Comparison of ENCODE assay signal across 16 cellular contexts in the genomic region with DNA sequence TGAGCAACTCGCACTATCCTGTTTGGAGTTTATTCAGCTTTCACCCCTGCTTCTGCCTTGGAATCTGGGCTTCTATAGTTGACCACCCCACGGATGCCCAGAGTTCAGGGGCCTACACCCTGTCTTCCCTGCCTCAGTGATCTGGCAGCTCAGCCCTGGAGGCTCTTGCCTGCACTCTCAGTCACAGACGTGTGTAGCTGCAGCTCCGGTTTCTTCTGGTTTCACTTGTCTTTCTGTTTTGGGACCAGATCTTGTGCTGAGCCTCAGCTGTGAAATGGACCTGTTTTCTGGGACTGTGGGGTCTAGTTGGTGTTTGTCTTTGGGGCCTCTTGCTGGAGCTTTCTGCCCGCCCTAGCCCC. TPM values are rescaled to one million over a fixed set of nuclear protein-coding genes. Genes with fewer than 3 reads are reported as not detected.
DNase-seq lines count a peak whose midpoint lies in the region; ATAC-seq and TF ChIP-seq lines count a peak whose summit lies in the region.
"Had no signal": no experiment of that assay in that cellular context is flagged by ENCODE, and none has a peak within 500 bp of the region (broad histone marks: within the 10 kb centered on the region; RNA-seq: fewer than 3 reads in every experiment).

No MANE protein-coding gene starts in this region.

- TF ChIP-seq RAD21 in SK-N-SH (IDR thresholded peaks at IDR 0.05; ENCODE audit: low read length): no peak

- TF ChIP-seq EP300 in SK-N-SH (IDR thresholded peaks at IDR 0.05; ENCODE audit: borderline replicate concordance in 1 of 2, low read depth in 1 of 2, low read length in 1 of 2): no peak

- WGBS in trophoblast cell (ENCODE audit: extremely low coverage, insufficient coverage, insufficient read length): no CpG with 5 or more reads among the region's 5 CpGs
- 94% methylated on average over 5 of the region's 5 CpGs for WGBS in SK-N-SH (ENCODE audit: low lambda C conversion rate)
- 77 to 86% (median 83%) methylated on average over 5 of the region's 5 CpGs for WGBS in spleen, 5 donors

- H2BK5ac ChIP-seq in trophoblast cell (ENCODE audit: low read depth, low read length, poor library complexity): no peak overlapping the region

- H3K79me2 ChIP-seq in OCI-LY7 (ENCODE audit: insufficient read depth, low read depth, low read length): peaks cover 16% of the 10 kb centered on the region; the same call in 1 of the 2 replicates
- peaks cover 13% of the 10 kb centered on the region for H3K79me2 ChIP-seq in trophoblast cell (ENCODE audit: control insufficient read depth, insufficient read depth, low read length, poor library complexity)
- peaks cover 83% of the 10 kb centered on the region for H3K79me2 ChIP-seq in SK-N-SH (ENCODE audit: insufficient read depth)

- H3K9ac ChIP-seq in trophoblast cell (ENCODE audit: low read length) (no peak overlapping the region), SK-N-SH (no peak overlapping the region)

- H3K4ac ChIP-seq in trophoblast cell (ENCODE audit: low read depth, low read length): peak overlapping the region; percentile 44

- peak overlapping the region; percentile 41 for H3K18ac ChIP-seq in trophoblast cell (ENCODE audit: low read length)

- H2BK12ac ChIP-seq in trophoblast cell (ENCODE audit: low read length): peak overlapping the region; percentile 28

- H4K20me1 ChIP-seq in OCI-LY7 (ENCODE audit: insufficient read depth, low read length) (no peaks in the 10 kb centered on the region), SK-N-SH (ENCODE audit: insufficient read depth) (0 out of 2 replicates have a peak, but pooled peaks cover 11% of the 10 kb centered on the region)

- ATAC-seq in GM18867 (IDR thresholded peaks at IDR 0.05; ENCODE audit: unreplicated experiment) (peak; percentile 84), HG02884 (IDR thresholded peaks at IDR 0.05; ENCODE audit: unreplicated experiment) (peak; percentile 69)
- ATAC-seq: effector memory CD8-positive, alpha-beta T cell; K562; Panc1 had no signal

- DNase-seq in OCI-LY7 (ENCODE audit: low spot score) (peak; percentile 41), trophoblast cell (no peak), SK-N-SH (no peak), DMS79 treated with DMSO at 0.1 percent for 48 hours (lab: John Stamatoyannopoulos, UW) (no peak), spleen (no peak), HK-2 (ENCODE audit: unreplicated experiment) (no peak)
- DNase-seq: activated CD4-positive, CD25-positive, alpha-beta regulatory T cell; activated naive CD4-positive, alpha-beta T cell; effector memory CD8-positive, alpha-beta T cell; foreskin fibroblast; NCI-H146; NCI-H510A had no signal

- CTCF ChIA-PET in OCI-LY7 (lab: Charles Lee; ENCODE audit: unreplicated experiment): no interaction called here
- CTCF ChIA-PET in SK-N-SH (lab: Yijun Ruan, JAX): interaction anchor here (1.3 to 6.2 kb wide), 4 partner anchors 19 to 39 kb away, joined by 3 to 35 read pairs (median 7); no protein-coding TSS in a partner anchor

- intact Hi-C loops in OCI-LY7 (cut with micrococcal nuclease; ENCODE audit: unreplicated experiment) (no loop called here), spleen (cut with DNase I; ENCODE audit: low total_unique reads) (no loop called here)

- H2BK120ac ChIP-seq in trophoblast cell (ENCODE audit: insufficient read depth, low read length, poor library complexity): no peak overlapping the region

- peaks cover 4% of the 10 kb centered on the region for H3K79me1 ChIP-seq in trophoblast cell (ENCODE audit: low read length)

- H3K23ac ChIP-seq in trophoblast cell (ENCODE audit: low read length): no peak overlapping the region

- no peak overlapping the region for H3K27ac ChIP-seq in OCI-LY7 (ENCODE audit: low read depth, low read length, poor library complexity, severe bottlenecking)
- H3K27ac ChIP-seq in trophoblast cell (ENCODE audit: low read depth, low read length): peak overlapping the region; percentile 5
- H3K27ac ChIP-seq in SK-N-SH (ENCODE audit: low read depth in 2 of 2, low read length in 1 of 2): no peak overlapping the region; a peak in 1 of 4 replicates
- peak overlapping the region in 2 of 8 donors; percentile 11 to 39 for H3K27ac ChIP-seq in spleen

- H4K12ac ChIP-seq in trophoblast cell (ENCODE audit: low read depth, low read length): no peak overlapping the region

- H3K9me3 ChIP-seq in OCI-LY7 (ENCODE audit: low read length): no peaks in the 10 kb centered on the region
- H3K9me3 ChIP-seq in trophoblast cell (ENCODE audit: insufficient read depth, low read depth, low read length): no peaks in the 10 kb centered on the region
- no peaks in the 10 kb centered on the region for H3K9me3 ChIP-seq in SK-N-SH
- no peaks in the 10 kb centered on the region for H3K9me3 ChIP-seq in spleen

- H3K4me2 ChIP-seq in OCI-LY7 (ENCODE audit: low read length) (peak overlapping the region; percentile 42), trophoblast cell (ENCODE audit: low read length) (no peak overlapping the region), SK-N-SH (no peak overlapping the region)

- TF ChIP-seq CTCF in OCI-LY7 (conservative IDR thresholded peaks at IDR 0.05; ENCODE audit: low read length): no peak
- no peak for TF ChIP-seq CTCF in SK-N-SH (IDR thresholded peaks at IDR 0.05)
- TF ChIP-seq CTCF in spleen (IDR thresholded peaks at IDR 0.05 in 8 of 11, conservative IDR thresholded peaks at IDR 0.05 in 3 of 11): no peak

- H3K27me3 ChIP-seq in trophoblast cell (ENCODE audit: insufficient read depth, low read length) (no peaks in the 10 kb centered on the region), SK-N-SH (ENCODE audit: insufficient read depth) (no peaks in the 10 kb centered on the region), spleen (replicated peaks in 1 of 7) (peaks cover 0 to 7% (median 0%) of the 10 kb centered on the region in 7 donors)

- no peak for TF ChIP-seq POLR2A in spleen (IDR thresholded peaks at IDR 0.05)

- BruUV-seq in OCI-LY7 (replicated peaks; lab: Mats Ljungman, UMichigan): no TSS peak

- no peak overlapping the region for H4K8ac ChIP-seq in trophoblast cell (ENCODE audit: low read depth, low read length)

- H3K14ac ChIP-seq in trophoblast cell (ENCODE audit: low read length): no peak overlapping the region

- H4K91ac ChIP-seq in trophoblast cell (ENCODE audit: low read depth, low read length): no peak overlapping the region

- POLR2A ChIA-PET in OCI-LY7 (lab: Charles Lee) (interaction anchor here (0.5 to 2.0 kb wide), 2 partner anchors 16 to 200 kb away, joined by 3 to 5 read pairs; a partner anchor contains a TSS), SK-N-SH (lab: Yijun Ruan, JAX) (no interaction called here)

- H3K9me2 ChIP-seq in OCI-LY7 (ENCODE audit: insufficient read depth, low read length) (no peaks in the 10 kb centered on the region), SK-N-SH (no peaks in the 10 kb centered on the region)

- H2AFZ ChIP-seq in OCI-LY7 (ENCODE audit: low read length) (no peak overlapping the region), trophoblast cell (ENCODE audit: insufficient read depth, low read length, poor library complexity) (no peak overlapping the region), SK-N-SH (ENCODE audit: low read depth) (no peak overlapping the region)

- no peak overlapping the region for H2AK5ac ChIP-seq in trophoblast cell (ENCODE audit: low read length)

- no peaks in the 10 kb centered on the region for H3F3A ChIP-seq in SK-N-SH (replicated peaks; ENCODE audit: insufficient read depth)

- H3K4me3 ChIP-seq in OCI-LY7 (ENCODE audit: low read depth, low read length, poor library complexity, severe bottlenecking): no peak overlapping the region
- H3K4me3 ChIP-seq in trophoblast cell (ENCODE audit: low read depth, low read length): no peak overlapping the region
- no peak overlapping the region for H3K4me3 ChIP-seq in SK-N-SH (ENCODE audit: low read depth in 2 of 2, low read length in 1 of 2)
- H3K4me3 ChIP-seq in spleen: no peak overlapping the region
- H3K4me3 ChIP-seq: K562 had no signal

- H3K36me3 ChIP-seq in OCI-LY7 (ENCODE audit: insufficient read depth, low read length) (peaks cover 28% of the 10 kb centered on the region), trophoblast cell (ENCODE audit: control insufficient read depth in 1 of 2, insufficient read depth in 2 of 2, low read length in 2 of 2) (peaks cover 3 to 7% of the 10 kb centered on the region in 2 experiments), SK-N-SH (replicated peaks in 1 of 2; ENCODE audit: control insufficient read depth in 1 of 2, insufficient read depth in 2 of 2, low read length in 1 of 2) (peaks cover 3 to 5% of the 10 kb centered on the region in 2 experiments), spleen (no peaks in the 10 kb centered on the region)

- peaks cover 32% of the 10 kb centered on the region for H3K4me1 ChIP-seq in OCI-LY7 (ENCODE audit: insufficient read depth, low read length, poor library complexity, severe bottlenecking)
- H3K4me1 ChIP-seq in trophoblast cell (ENCODE audit: control insufficient read depth in 1 of 2, insufficient read depth in 2 of 2, low read length in 2 of 2): peaks cover 24 to 38% of the 10 kb centered on the region in 2 experiments
- H3K4me1 ChIP-seq in SK-N-SH (ENCODE audit: control insufficient read depth in 1 of 2, insufficient read depth in 2 of 2, low read depth in 1 of 2, low read length in 1 of 2): peaks cover 11 to 33% of the 10 kb centered on the region in 2 experiments; a peak in 2 of 4 replicates
- peaks cover 4 to 8% (median 5%) of the 10 kb centered on the region in 6 donors for H3K4me1 ChIP-seq in spleen

TF ChIP-seq in SK-N-SH, 30 proteins besides CTCF, POLR2A, EP300 and RAD21 (continues in another document):
- no peak for TF ChIP-seq FOSL2 (IDR thresholded peaks at IDR 0.05; ENCODE audit: borderline replicate concordance, low read depth)

RNA-seq across cellular contexts. Expression of a gene that starts 5.8 kb away (rescaled TPM):
- total RNA-seq in OCI-LY7 (2014; rRNA removed; shearing (Covaris generic)): 30.2 and 42.5 TPM in 2 replicates
- total RNA-seq in OCI-LY7 (2022) (92.2 and 105 TPM in 2 replicates), spleen (1 to 10 TPM; 3.1 to 9.2 (median 4.9) TPM)
- polyA plus RNA-seq in trophoblast cell (2013): 73.2 and 77.7 TPM in 2 replicates
- polyA plus RNA-seq in SK-N-SH (2012; rRNA removed) (19.9 and 21.9 TPM in 2 replicates), spleen (1 to 10 TPM; 4.6 to 6.0 (median 6.0) TPM)
- 13.2 and 17.3 TPM in 2 replicates for polyA plus RNA-seq in SK-N-SH (2012; cell fraction: cytosol; rRNA removed)
- 27.2 and 28.5 TPM in 2 replicates for polyA plus RNA-seq in SK-N-SH (2012; cell fraction: nucleus; rRNA removed)

RNA-seq across cellular contexts. Expression of a gene that starts 58.9 kb away (rescaled TPM):
- total RNA-seq in OCI-LY7 (2014; rRNA removed; shearing (Covaris generic)): 9.1 and 14.9 TPM in 2 replicates
- 21.1 and 22.1 TPM in 2 replicates for total RNA-seq in OCI-LY7 (2022)
- 30.3 and 33.4 TPM in 2 replicates for polyA plus RNA-seq in trophoblast cell (2013)
- polyA plus RNA-seq in SK-N-SH (2012; rRNA removed): 3.5 TPM in 2 replicates
- 4.9 and 7.4 TPM in 2 replicates for polyA plus RNA-seq in SK-N-SH (2012; cell fraction: cytosol; rRNA removed)
- 1.8 and 2.1 TPM in 2 replicates for polyA plus RNA-seq in SK-N-SH (2012; cell fraction: nucleus; rRNA removed)
- total RNA-seq in spleen: 10 to 100 TPM in 1 of 7 donors, 1 to 10 TPM in 6; 7.7 to 10.3 (median 8.9) TPM
- 1 to 10 TPM; 7.2 to 7.6 (median 7.3) TPM for polyA plus RNA-seq in spleen
